In genomic region chr14:60925286-60925685, GRCh38 we compare ENCODE assay signal across 14 cellular contexts. TPM values are rescaled to one million over a fixed set of nuclear protein-coding genes. Genes with fewer than 3 reads are reported as not detected.
DNase-seq lines count a peak whose midpoint lies in the region; ATAC-seq and TF ChIP-seq lines count a peak whose summit lies in the region.
"Had no signal": no experiment of that assay in that cellular context is flagged by ENCODE, and none has a peak within 500 bp of the region (broad histone marks: within the 10 kb centered on the region; RNA-seq: fewer than 3 reads in every experiment).

No MANE protein-coding gene starts in this region.

- DNase-seq in LHCN-M2 (ENCODE audit: low read depth): peak; percentile 45
- peak; percentile 21 for DNase-seq in fibroblast of pulmonary artery (ENCODE audit: low read depth)
- DNase-seq in pulmonary artery endothelial cell (ENCODE audit: low read depth, low spot score): peak; percentile 85
- DNase-seq in mesenchymal stem cell: no peak
- DNase-seq in stimulated activated CD4-positive, alpha-beta T cell treated with anti-CD3 and anti-CD28 coated beads, Interleukin-4, amount 100 ng/mL, for 1 hour: no peak
- DNase-seq in NCI-H2081 treated with DMSO at 0.1 percent for 48 hours (lab: John Stamatoyannopoulos, UW): no peak
- DNase-seq: AML-193; Caco-2; CD4-positive, alpha-beta T cell; GM23248 had no signal

- H3K27me3 ChIP-seq in mesenchymal stem cell (ENCODE audit: control insufficient read depth in 1 of 2, insufficient read depth in 1 of 2, low read length in 2 of 2): no peaks in the 10 kb centered on the region

- no peak overlapping the region for H2BK120ac ChIP-seq in mesenchymal stem cell (ENCODE audit: low read depth, low read length)

- no CpG with 5 or more reads among the region's 1 CpG for WGBS in mesenchymal stem cell

- no peak overlapping the region for H2AFZ ChIP-seq in mesenchymal stem cell (ENCODE audit: low read depth, low read length)
- H2AFZ ChIP-seq: GM23248 had no signal

- no peak overlapping the region for H2AK5ac ChIP-seq in mesenchymal stem cell (ENCODE audit: low read length, severe bottlenecking)

- no peak overlapping the region for H4K91ac ChIP-seq in mesenchymal stem cell (ENCODE audit: low read length)

- H3K23ac ChIP-seq in mesenchymal stem cell (ENCODE audit: low read length in 2 of 2): no peak overlapping the region

- no peak overlapping the region for H3K4ac ChIP-seq in mesenchymal stem cell (ENCODE audit: low read depth in 1 of 2, low read length in 2 of 2)

- H3K9ac ChIP-seq in mesenchymal stem cell (ENCODE audit: low read length): no peak overlapping the region
- H3K9ac ChIP-seq: GM23248 had no signal

- ATAC-seq in HG03045 (IDR thresholded peaks at IDR 0.05; ENCODE audit: unreplicated experiment): no peak
- ATAC-seq: HepG2 had no signal

- no peak overlapping the region for H3K14ac ChIP-seq in mesenchymal stem cell (ENCODE audit: low read length in 2 of 2)

- H2BK12ac ChIP-seq in mesenchymal stem cell (ENCODE audit: low read length in 2 of 2): no peak overlapping the region

- H3K27ac ChIP-seq in mesenchymal stem cell (ENCODE audit: low read length, poor library complexity, severe bottlenecking): no peak overlapping the region
- H3K27ac ChIP-seq: C4-2B, GM23248 had no signal

- H3K9me3 ChIP-seq in mesenchymal stem cell (ENCODE audit: control insufficient read depth, low read length): no peaks in the 10 kb centered on the region
- H3K9me3 ChIP-seq: Caco-2, HAP-1 had no signal

- no peak overlapping the region for H3K4me2 ChIP-seq in mesenchymal stem cell (ENCODE audit: low read length, poor library complexity, severe bottlenecking)

- H2BK15ac ChIP-seq in mesenchymal stem cell (ENCODE audit: low read depth, poor library complexity, severe bottlenecking): no peak overlapping the region

- H3K36me3 ChIP-seq in mesenchymal stem cell (ENCODE audit: control insufficient read depth in 1 of 2, insufficient read depth in 2 of 2, low read depth in 1 of 2, low read length in 2 of 2): no peaks in the 10 kb centered on the region
- H3K36me3 ChIP-seq: HAP-1 had no signal

- H4K8ac ChIP-seq in mesenchymal stem cell (ENCODE audit: low read length): no peak overlapping the region

- no peak for TF ChIP-seq CTCF in fibroblast of pulmonary artery (IDR thresholded peaks at IDR 0.05; ENCODE audit: low read length, missing control alignments)

- H3K4me3 ChIP-seq in fibroblast of pulmonary artery (replicated peaks; ENCODE audit: low read depth, low read length): no peak overlapping the region
- H3K4me3 ChIP-seq in mesenchymal stem cell (ENCODE audit: insufficient read depth in 1 of 2, low read depth in 1 of 2, low read length in 2 of 2): no peak overlapping the region
- H3K4me3 ChIP-seq: GM23248, HAP-1 had no signal

- no peaks in the 10 kb centered on the region for H3K4me1 ChIP-seq in mesenchymal stem cell (ENCODE audit: control insufficient read depth, insufficient read depth, low read depth, low read length)
- H3K4me1 ChIP-seq: Caco-2, HAP-1 had no signal

- peaks cover 18% of the 10 kb centered on the region for H3K79me1 ChIP-seq in mesenchymal stem cell (replicated peaks; ENCODE audit: low read length, poor library complexity, severe bottlenecking)

- H3K18ac ChIP-seq in mesenchymal stem cell (ENCODE audit: low read depth in 1 of 2, low read length in 2 of 2): no peak overlapping the region

- no peak overlapping the region for H2BK5ac ChIP-seq in mesenchymal stem cell (ENCODE audit: low read depth, low read length, poor library complexity, severe bottlenecking)

RNA-seq across cellular contexts. Expression of gene TRMT5, which starts 55.6 kb away (rescaled TPM):
- 16.2 and 22.0 TPM in 2 replicates for total RNA-seq in LHCN-M2 (2014; rRNA removed)
- 5.6 TPM for polyA plus RNA-seq in LHCN-M2 (2012)
- total RNA-seq in pulmonary artery endothelial cell: 10.4 and 15.2 TPM in 2 replicates
- 7.2 TPM for polyA plus RNA-seq in mesenchymal stem cell (2013, experiment 1 of 2)
- polyA plus RNA-seq in mesenchymal stem cell (2013, experiment 2 of 2): 6.8 TPM

RNA-seq across cellular contexts. Expression of gene SLC38A6, which starts 55.8 kb away (rescaled TPM):
- total RNA-seq in LHCN-M2 (2014; rRNA removed): 40.3 and 52.4 TPM in 2 replicates
- polyA plus RNA-seq in LHCN-M2 (2012): 22.7 TPM
- 19.9 and 27.6 TPM in 2 replicates for total RNA-seq in pulmonary artery endothelial cell
- polyA plus RNA-seq in mesenchymal stem cell (2013, experiment 1 of 2): 34.6 TPM
- 36.0 TPM for polyA plus RNA-seq in mesenchymal stem cell (2013, experiment 2 of 2)

Comparison
In these comparisons a context has a peak if more than half of its experiments do, and no peak if none do; other contexts are left out.
1. DNase-seq: peak in LHCN-M2 (single experiment), fibroblast of pulmonary artery (single experiment) and pulmonary artery endothelial cell (single experiment); none in mesenchymal stem cell (single experiment), stimulated activated CD4-positive, alpha-beta T cell treated with anti-CD3 and anti-CD28 coated beads, Interleukin-4, amount 100 ng/mL, for 1 hour (single experiment) and NCI-H2081 treated with DMSO at 0.1 percent for 48 hours (single experiment).